Comparison of ENCODE assay signal across 1 cellular context in genomic region chr19:21328885-21329605, GRCh38.
TF ChIP-seq lines count a peak whose summit lies in the region.

ZNF708 (minus strand) TSS chr19:21329410; CDS start chr19:21329212, 198 bp downstream.

TF ChIP-seq in HepG2, 621 proteins besides CTCF, POLR2A, EP300 and RAD21 (continued from another document):
- TF ChIP-seq ZNF276 (CRISPR knock-in tag; IDR thresholded peaks at IDR 0.05; ENCODE audit: low read depth) (no peak), ZGPAT (CRISPR knock-in tag; IDR thresholded peaks at IDR 0.05) (peak; percentile 58; the same call in 1 of the 2 replicates), THAP9 (CRISPR knock-in tag; IDR thresholded peaks at IDR 0.05; ENCODE audit: borderline replicate concordance) (peak; percentile 43), NRL (CRISPR knock-in tag; IDR thresholded peaks at IDR 0.05; ENCODE audit: borderline replicate concordance) (0 out of 2 replicates have a peak, but pooled peaks have one; percentile 48), REXO4 (CRISPR knock-in tag; IDR thresholded peaks at IDR 0.05; ENCODE audit: borderline replicate concordance) (no peak), SALL2 (CRISPR knock-in tag; IDR thresholded peaks at IDR 0.05) (peak; percentile 41; the same call in 1 of the 2 replicates), ZHX1 (CRISPR knock-in tag; IDR thresholded peaks at IDR 0.05; ENCODE audit: low read depth) (peak; percentile 57; the same call in 1 of the 2 replicates), REST (IDR thresholded peaks at IDR 0.05; ENCODE audit: borderline replicate concordance in 1 of 2, low read depth in 1 of 2, low read length in 2 of 2) (peak in 1 of 2 experiments; percentile 37; a peak in 1 of 4 replicates), KDM2A (CRISPR knock-in tag; IDR thresholded peaks at IDR 0.05; ENCODE audit: borderline replicate concordance, low read depth) (peak; percentile 72; the same call in 1 of the 2 replicates), ZNF768 (CRISPR knock-in tag; IDR thresholded peaks at IDR 0.05) (no peak; the same call in 1 of the 2 replicates), ELF1 (CRISPR knock-in tag; IDR thresholded peaks at IDR 0.05) (peak; percentile 95), ZNF225 (CRISPR knock-in tag; IDR thresholded peaks at IDR 0.05) (peak; percentile 46; the same call in 1 of the 2 replicates), TFAP4 (IDR thresholded peaks at IDR 0.05; ENCODE audit: borderline replicate concordance, low read depth) (peak; percentile 81), NR1H2 (CRISPR knock-in tag; IDR thresholded peaks at IDR 0.05; ENCODE audit: borderline replicate concordance, low read depth) (no peak), THYN1 (CRISPR knock-in tag; IDR thresholded peaks at IDR 0.05; ENCODE audit: borderline replicate concordance, low read depth) (no peak), HMGXB3 (CRISPR knock-in tag; IDR thresholded peaks at IDR 0.05; ENCODE audit: borderline replicate concordance) (peak; percentile 67; the same call in 1 of the 2 replicates), YEATS2 (CRISPR knock-in tag; IDR thresholded peaks at IDR 0.05; ENCODE audit: borderline replicate concordance) (peak; percentile 68), KLF13 (CRISPR knock-in tag; IDR thresholded peaks at IDR 0.05) (no peak), KDM5B (CRISPR knock-in tag; IDR thresholded peaks at IDR 0.05; ENCODE audit: borderline replicate concordance) (peak; percentile 61; the same call in 1 of the 2 replicates), SP4 (CRISPR knock-in tag; IDR thresholded peaks at IDR 0.05) (peak; percentile 64), CREM (IDR thresholded peaks at IDR 0.05) (peak; percentile 62; the same call in 1 of the 2 replicates), CREM (CRISPR knock-in tag; IDR thresholded peaks at IDR 0.05) (no peak), ZNF777 (CRISPR knock-in tag; IDR thresholded peaks at IDR 0.05) (peak; percentile 63)
